ENCODE assay signal across 1 cellular context in genomic region chr12:69359531-69360347, GRCh38.
A peak's percentile ranks its signal among the peaks of the same experiment; 100 is the strongest.
TF ChIP-seq lines count a peak whose summit lies in the region.

Gene YEATS4, plus strand, starts transcription at chr12:69359743. Its CDS starts 230 bp downstream, at chr12:69359973.

TF ChIP-seq in HepG2, 621 proteins besides CTCF, POLR2A, EP300 and RAD21 (continued from another document and continues in another):
- TF ChIP-seq USF2 (IDR thresholded peaks at IDR 0.05; ENCODE audit: low read depth, low read length) (no peak), USF2 (CRISPR knock-in tag; IDR thresholded peaks at IDR 0.05; ENCODE audit: borderline replicate concordance) (no peak; the same call in 1 of the 2 replicates), PCBP1 (IDR thresholded peaks at IDR 0.05; ENCODE audit: borderline replicate concordance, low read depth, low read length) (no peak), ZNF124 (CRISPR knock-in tag; IDR thresholded peaks at IDR 0.05) (no peak; the same call in 1 of the 2 replicates), FOSL1 (CRISPR knock-in tag; IDR thresholded peaks at IDR 0.05; ENCODE audit: borderline replicate concordance) (no peak), BRCA1 (CRISPR knock-in tag; IDR thresholded peaks at IDR 0.05) (peak; percentile 68; the same call in 1 of the 2 replicates), NR3C1 (CRISPR knock-in tag; IDR thresholded peaks at IDR 0.05) (no peak), ZNF335 (CRISPR knock-in tag; IDR thresholded peaks at IDR 0.05) (no peak), IRF2 (CRISPR knock-in tag; IDR thresholded peaks at IDR 0.05) (peak; percentile 19; the same call in 1 of the 2 replicates), DNMT1 (CRISPR knock-in tag; IDR thresholded peaks at IDR 0.05) (peak; percentile 90; the same call in 1 of the 2 replicates), SUZ12 (IDR thresholded peaks at IDR 0.05; ENCODE audit: low read depth, low read length) (no peak), CERS6 (CRISPR knock-in tag; IDR thresholded peaks at IDR 0.05) (no peak), ZMYM2 (CRISPR knock-in tag; IDR thresholded peaks at IDR 0.05) (peak; percentile 57; the same call in 1 of the 2 replicates), DPF2 (CRISPR knock-in tag; IDR thresholded peaks at IDR 0.05; ENCODE audit: borderline replicate concordance, low read depth) (no peak), E2F5 (CRISPR knock-in tag; conservative IDR thresholded peaks at IDR 0.05) (peak; percentile 81), ZSCAN5A (CRISPR knock-in tag; IDR thresholded peaks at IDR 0.05; ENCODE audit: borderline replicate concordance) (peak; percentile 91; the same call in 1 of the 2 replicates), TP53 (CRISPR knock-in tag; conservative IDR thresholded peaks at IDR 0.05) (no peak; the same call in 1 of the 2 replicates), CENPX (CRISPR knock-in tag; IDR thresholded peaks at IDR 0.05) (no peak), ZBTB7B (CRISPR knock-in tag; IDR thresholded peaks at IDR 0.05) (peak; percentile 59; the same call in 1 of the 2 replicates), TOPORS (CRISPR knock-in tag; IDR thresholded peaks at IDR 0.05) (peak; percentile 93), RERE (CRISPR knock-in tag; IDR thresholded peaks at IDR 0.05; ENCODE audit: low read depth) (no peak; the same call in 1 of the 2 replicates), XRCC5 (optimal IDR thresholded peaks at IDR 0.05; ENCODE audit: low read length) (peak; percentile 55), ZNF251 (CRISPR knock-in tag; IDR thresholded peaks at IDR 0.05) (0 out of 2 replicates have a peak, but pooled peaks have one; percentile 74), DNMT3B (CRISPR knock-in tag; conservative IDR thresholded peaks at IDR 0.05) (no peak), PHF8 (CRISPR knock-in tag; IDR thresholded peaks at IDR 0.05) (peak; percentile 98), AGO2 (optimal IDR thresholded peaks at IDR 0.05; ENCODE audit: low read depth, low read length) (peak; percentile 97), ZBTB26 (CRISPR knock-in tag; IDR thresholded peaks at IDR 0.05; ENCODE audit: borderline replicate concordance) (peak; percentile 23; the same call in 1 of the 2 replicates), ZBTB8A (CRISPR knock-in tag; IDR thresholded peaks at IDR 0.05; ENCODE audit: borderline replicate concordance, low read depth) (no peak), CSRNP2 (CRISPR knock-in tag; conservative IDR thresholded peaks at IDR 0.05; ENCODE audit: low read depth) (no peak), ZNF713 (CRISPR knock-in tag; IDR thresholded peaks at IDR 0.05) (no peak), ZBTB34 (CRISPR knock-in tag; IDR thresholded peaks at IDR 0.05) (peak; percentile 56), BRF2 (CRISPR knock-in tag; IDR thresholded peaks at IDR 0.05) (peak; percentile 95), STAG1 (CRISPR knock-in tag; IDR thresholded peaks at IDR 0.05) (no peak), ZFX (CRISPR knock-in tag; IDR thresholded peaks at IDR 0.05; ENCODE audit: low read depth) (peak; percentile 99), MZF1 (CRISPR knock-in tag; IDR thresholded peaks at IDR 0.05; ENCODE audit: borderline replicate concordance) (no peak)
